10 cellular contexts compared by ENCODE assay signal in the genomic region with DNA sequence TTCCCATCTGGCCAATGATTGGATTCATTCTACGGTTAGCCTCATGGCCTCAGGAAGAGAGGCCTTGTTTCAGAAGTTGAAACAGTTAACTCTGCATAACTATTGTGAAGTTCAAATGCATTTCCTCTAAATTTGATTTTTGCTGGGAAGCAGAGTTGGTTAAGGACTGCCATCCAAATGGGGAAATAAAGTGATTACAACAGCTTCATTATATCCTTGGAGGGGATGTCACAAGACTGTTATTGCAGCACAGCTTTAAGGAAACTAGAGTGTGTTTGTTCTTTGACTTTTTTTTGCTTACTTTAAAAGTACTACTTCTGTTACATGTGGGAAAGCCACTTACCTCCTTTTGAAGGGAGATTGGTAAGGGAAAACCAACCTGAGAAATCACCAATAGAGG.
DNase-seq lines count a peak whose midpoint lies in the region; ATAC-seq and TF ChIP-seq lines count a peak whose summit lies in the region.
"Had no signal": no experiment of that assay in that cellular context is flagged by ENCODE, and none has a peak within 500 bp of the region (broad histone marks: within the 10 kb centered on the region; RNA-seq: fewer than 3 reads in every experiment).

No MANE protein-coding gene starts in this region.

- H3K4me3 ChIP-seq in body of pancreas (no peak overlapping the region), lower lobe of right lung (peak overlapping the region; percentile 43), thyroid gland (replicated peaks in 1 of 3) (no peak overlapping the region), endodermal cell (ENCODE audit: low read length) (no peak overlapping the region)

- intact Hi-C loops in body of pancreas (cut with DNase I) (no loop called here), lower lobe of right lung (cut with DNase I) (no loop called here), thyroid gland (cut with DNase I) (no loop called here)

- no peak for ATAC-seq in body of pancreas
- peak; percentile 55 to 70 for ATAC-seq in lower lobe of right lung
- no peak for ATAC-seq in HG03457 (IDR thresholded peaks at IDR 0.05; ENCODE audit: unreplicated experiment)

- H3K27me3 Mint-ChIP-seq in type B pancreatic cell, result no peaks in the 10 kb centered on the region
- no peaks in the 10 kb centered on the region for H3K27me3 Mint-ChIP-seq in endodermal cell (ENCODE audit: insufficient read depth)

- in situ Hi-C loops in KBM-7 (cut with MboI; ENCODE audit: low pct_unique_long_range_greater_than_20kb, low sequenced_read_pairs), result no loop called here

- H3K4me1 ChIP-seq in body of pancreas, result peaks cover 32% of the 10 kb centered on the region
- H3K4me1 ChIP-seq in lower lobe of right lung, result peaks cover 74% of the 10 kb centered on the region
- peaks cover 67 to 71% of the 10 kb centered on the region in 2 donors for H3K4me1 ChIP-seq in thyroid gland
- peaks cover 6% of the 10 kb centered on the region for H3K4me1 ChIP-seq in endodermal cell (ENCODE audit: control insufficient read depth, insufficient read depth, low read length)
- H3K4me1 ChIP-seq: parathyroid adenoma had no signal

- no peaks in the 10 kb centered on the region for H3K9me3 ChIP-seq in body of pancreas
- no peaks in the 10 kb centered on the region for H3K9me3 ChIP-seq in lower lobe of right lung
- H3K9me3 ChIP-seq in thyroid gland, result no peaks in the 10 kb centered on the region
- no peaks in the 10 kb centered on the region for H3K9me3 ChIP-seq in endodermal cell (ENCODE audit: control insufficient read depth, low read length)

- no peak for TF ChIP-seq CTCF in body of pancreas (IDR thresholded peaks at IDR 0.05)
- TF ChIP-seq CTCF in lower lobe of right lung (IDR thresholded peaks at IDR 0.05), result no peak
- no peak for TF ChIP-seq CTCF in thyroid gland (IDR thresholded peaks at IDR 0.05)
- no peak for TF ChIP-seq CTCF in type B pancreatic cell (conservative IDR thresholded peaks at IDR 0.05)
- TF ChIP-seq CTCF in endodermal cell (conservative IDR thresholded peaks at IDR 0.05), result no peak

- H3K4me1 Mint-ChIP-seq in type B pancreatic cell (ENCODE audit: unreplicated experiment) (peaks cover 25% of the 10 kb centered on the region), endodermal cell (peaks cover 35% of the 10 kb centered on the region)

- H3K36me3 Mint-ChIP-seq in type B pancreatic cell, result peaks cover 18% of the 10 kb centered on the region
- peaks cover 28% of the 10 kb centered on the region for H3K36me3 Mint-ChIP-seq in endodermal cell (ENCODE audit: low read depth)

- H3K27ac Mint-ChIP-seq in type B pancreatic cell, result no peak overlapping the region
- no peak overlapping the region for H3K27ac Mint-ChIP-seq in endodermal cell
- H3K27ac Mint-ChIP-seq: T-helper 1 cell treated with Interleukin-12 subunit alpha and Interleukin-12 subunit beta and Interleukin-4 antibody, amounts not matched to agents 30 μg/mL and 1 μg/mL, for 36 hours had no signal

- H3K27me3 ChIP-seq in body of pancreas (no peaks in the 10 kb centered on the region), lower lobe of right lung (ENCODE audit: low read depth) (no peaks in the 10 kb centered on the region), thyroid gland (no peaks in the 10 kb centered on the region), endodermal cell (ENCODE audit: control insufficient read depth, insufficient read depth, low read length, poor library complexity, severe bottlenecking) (no peaks in the 10 kb centered on the region)

- H3K9me3 Mint-ChIP-seq in type B pancreatic cell (no peaks in the 10 kb centered on the region), endodermal cell (no peaks in the 10 kb centered on the region)
- H3K9me3 Mint-ChIP-seq: T-helper 1 cell treated with Interleukin-12 subunit alpha and Interleukin-12 subunit beta and Interleukin-4 antibody, amounts not matched to agents 30 μg/mL and 1 μg/mL, for 36 hours had no signal

- H3K36me3 ChIP-seq in body of pancreas (replicated peaks in 1 of 2; ENCODE audit: insufficient read depth in 1 of 2, low read depth in 2 of 2) (no peaks in the 10 kb centered on the region), lower lobe of right lung (no peaks in the 10 kb centered on the region), thyroid gland (no peaks in the 10 kb centered on the region), endodermal cell (ENCODE audit: control insufficient read depth, insufficient read depth, low read length) (peaks cover 72% of the 10 kb centered on the region)

- H3K4me3 Mint-ChIP-seq in type B pancreatic cell (no peak overlapping the region), endodermal cell (no peak overlapping the region)
- H3K4me3 Mint-ChIP-seq: T-helper 1 cell treated with Interleukin-12 subunit alpha and Interleukin-12 subunit beta and Interleukin-4 antibody, amounts not matched to agents 30 μg/mL and 1 μg/mL, for 36 hours had no signal

- DNase-seq in KBM-7, result peak; percentile 18
- DNase-seq in body of pancreas, result peak in 1 of 4 donors; percentile 38
- DNase-seq in lower lobe of right lung, result no peak
- DNase-seq in thyroid gland, result no peak
- no peak for DNase-seq in type B pancreatic cell (ENCODE audit: extremely low spot score, unreplicated experiment)
- DNase-seq in endodermal cell, result no peak
- no peak for DNase-seq in islet precursor cell

- no peak overlapping the region for H3K9ac ChIP-seq in endodermal cell (ENCODE audit: extremely low read depth, low read length, poor library complexity, severe bottlenecking)
- H3K9ac ChIP-seq: parathyroid adenoma had no signal

- 71 to 79% methylated on average over 1 of the region's 1 CpG for WGBS in body of pancreas, 2 donors
- 73 to 77% methylated on average over 1 of the region's 1 CpG for WGBS in thyroid gland, 2 donors
- 92 to 100% methylated on average over 1 of the region's 1 CpG for WGBS in endodermal cell (ENCODE audit: insufficient coverage in 1 of 2, insufficient read length in 1 of 2), 2 experiments

- peak in 1 of 3 donors; percentile 17 for TF ChIP-seq POLR2A in body of pancreas (IDR thresholded peaks at IDR 0.05)
- TF ChIP-seq POLR2A in thyroid gland (IDR thresholded peaks at IDR 0.05), result no peak

- H3K27ac ChIP-seq in body of pancreas, result peak overlapping the region in 3 of 4 donors; percentile 25 to 76 (median 29)
- peak overlapping the region; percentile 78 for H3K27ac ChIP-seq in lower lobe of right lung
- peak overlapping the region in 2 of 3 donors; percentile 83 to 86 for H3K27ac ChIP-seq in thyroid gland
- H3K27ac ChIP-seq in endodermal cell (ENCODE audit: low read depth, low read length), result no peak overlapping the region
- H3K27ac ChIP-seq: parathyroid adenoma had no signal

Comparison
In these comparisons a context has a peak if more than half of its experiments do, and no peak if none do; other contexts are left out.
1. ATAC-seq: peak in lower lobe of right lung (2 of 2); none in body of pancreas (single experiment) and HG03457 (single experiment).